In the genomic region with DNA sequence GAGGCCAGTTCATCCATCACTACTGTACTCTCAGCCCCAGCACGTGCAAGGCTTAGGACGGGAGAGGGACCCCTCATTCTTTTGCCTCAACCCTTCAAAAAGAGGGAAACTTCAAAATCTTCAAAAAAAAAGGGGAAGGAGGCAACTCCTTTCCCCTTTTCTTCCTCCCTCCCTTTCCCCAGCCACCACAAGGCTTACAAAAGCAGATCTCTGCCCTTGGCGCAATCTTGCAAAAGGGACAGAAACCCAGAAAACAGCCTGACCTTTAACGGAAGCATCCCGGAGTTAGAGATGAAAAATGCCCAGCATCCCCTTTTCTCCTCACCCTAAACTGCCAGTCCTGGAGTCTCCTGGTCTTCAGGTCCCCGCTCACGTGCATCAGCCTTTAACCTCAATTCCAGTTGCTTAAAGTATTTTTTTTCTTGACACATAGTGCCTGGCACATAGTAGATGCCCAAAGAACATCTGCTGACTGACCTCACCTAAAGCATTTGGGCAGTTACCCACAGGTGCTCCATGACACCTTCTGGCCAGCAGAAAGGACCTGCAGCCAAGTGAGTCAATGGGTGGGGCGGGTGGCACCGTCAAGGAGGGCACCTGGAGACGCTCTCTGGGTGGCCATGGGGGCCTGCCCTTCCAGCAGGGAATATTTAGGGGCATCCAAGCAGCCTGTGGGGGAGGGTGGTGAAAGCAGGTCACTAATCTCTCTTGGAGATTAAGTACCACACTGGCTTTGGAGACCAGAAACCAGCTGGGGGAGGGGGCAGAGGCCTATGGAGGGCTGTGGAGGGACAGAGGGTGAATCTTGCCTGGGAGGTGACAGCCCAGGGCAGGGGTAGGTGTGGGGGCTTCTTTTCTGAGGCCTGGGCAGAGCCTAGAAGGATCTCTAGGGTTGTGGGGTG, we compare ENCODE assay signal across 1 cellular context.
A peak's percentile ranks its signal among the peaks of the same experiment; 100 is the strongest.
TF ChIP-seq lines count a peak whose summit lies in the region.

No MANE protein-coding gene starts in this region.

TF ChIP-seq in H1, 55 proteins besides CTCF, POLR2A, EP300 and RAD21:
- TF ChIP-seq, protein P1, sequence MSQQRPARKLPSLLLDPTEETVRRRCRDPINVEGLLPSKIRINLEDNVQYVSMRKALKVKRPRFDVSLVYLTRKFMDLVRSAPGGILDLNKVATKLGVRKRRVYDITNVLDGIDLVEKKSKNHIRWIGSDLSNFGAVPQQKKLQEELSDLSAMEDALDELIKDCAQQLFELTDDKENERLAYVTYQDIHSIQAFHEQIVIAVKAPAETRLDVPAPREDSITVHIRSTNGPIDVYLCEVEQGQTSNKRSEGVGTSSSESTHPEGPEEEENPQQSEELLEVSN (IDR thresholded peaks at IDR 0.05) = no peak
- TF ChIP-seq POLR2AphosphoS5 (IDR thresholded peaks at IDR 0.05; ENCODE audit: low read depth, low read length) = peak; percentile 61
